ENCODE assay signal across 11 cellular contexts in genomic region chr1:35708952-35709351, GRCh38. TPM values are rescaled to one million over a fixed set of nuclear protein-coding genes. Genes with fewer than 3 reads are reported as not detected.
A peak's percentile ranks its signal among the peaks of the same experiment; 100 is the strongest.
DNase-seq lines count a peak whose midpoint lies in the region; ATAC-seq, FAIRE-seq and TF ChIP-seq lines count a peak whose summit lies in the region.
"Had no signal": no experiment of that assay in that cellular context is flagged by ENCODE, and none has a peak within 500 bp of the region (broad histone marks: within the 10 kb centered on the region; RNA-seq: fewer than 3 reads in every experiment).

No MANE protein-coding gene starts in this region.

- no peak for DNase-seq in CD4-positive, CD25-positive, alpha-beta regulatory T cell
- no peak for DNase-seq in GM12891 (ENCODE audit: insufficient read length, low spot score)
- DNase-seq in activated T-helper 2 cell treated with anti-CD3 and anti-CD28 coated beads, Interferon-gamma antibody, Interleukin-2, Interleukin-4, amounts not matched to agents 10 μg/mL and 5 μg/mL and 100 μg/mL, durations not matched to agents 14 hours and 24 hours and 36 hours (ENCODE audit: low spot score): no peak
- no peak for DNase-seq in naive thymus-derived CD8-positive, alpha-beta T cell
- DNase-seq in anterior cingulate cortex (lab: John Stamatoyannopoulos, UW): no peak
- no peak for DNase-seq in kidney
- DNase-seq in NCI-H1092 (lab: John Stamatoyannopoulos, UW): no peak
- DNase-seq: activated CD4-positive, CD25-positive, alpha-beta regulatory T cell had no signal

- TF ChIP-seq POLR2A in GM12891 (IDR thresholded peaks at IDR 0.05; ENCODE audit: low read depth, low read length): no peak

- H3K4me3 Mint-ChIP-seq in CD4-positive, CD25-positive, alpha-beta regulatory T cell: peak overlapping the region; percentile 59 to 87 (median 78)
- peak overlapping the region; percentile 69 for H3K4me3 Mint-ChIP-seq in activated T-helper 2 cell treated with anti-CD3 and anti-CD28 coated beads, Interferon-gamma antibody, Interleukin-2, Interleukin-4, amounts not matched to agents 10 μg/mL and 5 μg/mL and 100 μg/mL, durations not matched to agents 14 hours and 24 hours and 36 hours (ENCODE audit: low read depth)
- H3K4me3 Mint-ChIP-seq in naive thymus-derived CD8-positive, alpha-beta T cell: peak overlapping the region; percentile 53 to 90 (median 76)

- peak; percentile 20 for FAIRE-seq in GM12891 (lab: Jason Lieb, UNC)
- no peak for FAIRE-seq in kidney (lab: Jason Lieb, UNC)

- no peak overlapping the region for H3K27ac ChIP-seq in CD4-positive, CD25-positive, alpha-beta regulatory T cell (ENCODE audit: insufficient read depth, low read length, poor library complexity, severe bottlenecking)
- no peak overlapping the region for H3K27ac ChIP-seq in kidney (ENCODE audit: low read depth in 2 of 2, low read length in 2 of 2)
- H3K27ac ChIP-seq: esophagus muscularis mucosa, SJSA1 had no signal

- no peaks in the 10 kb centered on the region for H3K36me3 ChIP-seq in CD4-positive, CD25-positive, alpha-beta regulatory T cell (ENCODE audit: control insufficient read depth, insufficient read depth, low read length)
- H3K36me3 ChIP-seq in kidney (ENCODE audit: control insufficient read depth in 1 of 2, insufficient read depth in 2 of 2, low read length in 2 of 2): no peaks in the 10 kb centered on the region

- no peak for ATAC-seq in CD4-positive, CD25-positive, alpha-beta regulatory T cell (ENCODE audit: low read depth in 2 of 2)
- ATAC-seq in naive thymus-derived CD8-positive, alpha-beta T cell: no peak
- no peak for ATAC-seq in HG03520 (IDR thresholded peaks at IDR 0.05; ENCODE audit: unreplicated experiment)

- POLR2A ChIA-PET in naive thymus-derived CD8-positive, alpha-beta T cell (lab: Charles Lee): no interaction called here

- no peak overlapping the region for H3K4me3 ChIP-seq in CD4-positive, CD25-positive, alpha-beta regulatory T cell (ENCODE audit: low read depth, low read length)
- no peak overlapping the region for H3K4me3 ChIP-seq in kidney (ENCODE audit: low read length in 2 of 2)
- H3K4me3 ChIP-seq: SJSA1 had no signal

- H3K27ac Mint-ChIP-seq in CD4-positive, CD25-positive, alpha-beta regulatory T cell: peak overlapping the region in 1 of 3 donors; percentile 81
- no peak overlapping the region for H3K27ac Mint-ChIP-seq in activated T-helper 2 cell treated with anti-CD3 and anti-CD28 coated beads, Interferon-gamma antibody, Interleukin-2, Interleukin-4, amounts not matched to agents 10 μg/mL and 5 μg/mL and 100 μg/mL, durations not matched to agents 14 hours and 24 hours and 36 hours
- H3K27ac Mint-ChIP-seq in naive thymus-derived CD8-positive, alpha-beta T cell: peak overlapping the region in 1 of 10 donors; percentile 61

- peaks cover 18% of the 10 kb centered on the region for H3K4me1 ChIP-seq in CD4-positive, CD25-positive, alpha-beta regulatory T cell (ENCODE audit: control insufficient read depth, insufficient read depth, low read length, poor library complexity, severe bottlenecking)
- no peaks in the 10 kb centered on the region for H3K4me1 ChIP-seq in kidney (ENCODE audit: control insufficient read depth in 1 of 2, insufficient read depth in 1 of 2, low read depth in 1 of 2, low read length in 2 of 2)
- H3K4me1 ChIP-seq: SJSA1 had no signal

- H3K9me3 Mint-ChIP-seq in CD4-positive, CD25-positive, alpha-beta regulatory T cell: peaks cover 0 to 2% (median 0%) of the 10 kb centered on the region in 7 donors
- no peaks in the 10 kb centered on the region for H3K9me3 Mint-ChIP-seq in activated T-helper 2 cell treated with anti-CD3 and anti-CD28 coated beads, Interferon-gamma antibody, Interleukin-2, Interleukin-4, amounts not matched to agents 10 μg/mL and 5 μg/mL and 100 μg/mL, durations not matched to agents 14 hours and 24 hours and 36 hours
- no peaks in the 10 kb centered on the region for H3K9me3 Mint-ChIP-seq in naive thymus-derived CD8-positive, alpha-beta T cell

- H3K27me3 Mint-ChIP-seq in CD4-positive, CD25-positive, alpha-beta regulatory T cell: peaks cover 44% of the 10 kb centered on the region
- H3K27me3 Mint-ChIP-seq in activated T-helper 2 cell treated with anti-CD3 and anti-CD28 coated beads, Interferon-gamma antibody, Interleukin-2, Interleukin-4, amounts not matched to agents 10 μg/mL and 5 μg/mL and 100 μg/mL, durations not matched to agents 14 hours and 24 hours and 36 hours (ENCODE audit: low read depth): peaks cover 38% of the 10 kb centered on the region
- peaks cover 24 to 46% (median 33%) of the 10 kb centered on the region in 5 donors for H3K27me3 Mint-ChIP-seq in naive thymus-derived CD8-positive, alpha-beta T cell

- no peaks in the 10 kb centered on the region for H3K9me3 ChIP-seq in CD4-positive, CD25-positive, alpha-beta regulatory T cell (ENCODE audit: control insufficient read depth in 2 of 2, low read length in 2 of 2)
- no peaks in the 10 kb centered on the region for H3K9me3 ChIP-seq in kidney (ENCODE audit: control insufficient read depth in 1 of 2, low read length in 2 of 2)
- H3K9me3 ChIP-seq: esophagus muscularis mucosa, SJSA1 had no signal

- no peak for TF ChIP-seq CTCF in kidney (IDR thresholded peaks at IDR 0.05; ENCODE audit: borderline replicate concordance, extremely low read depth, insufficient read depth)

- intact Hi-C loops in activated T-helper 2 cell treated with anti-CD3 and anti-CD28 coated beads, Interferon-gamma antibody, Interleukin-2, Interleukin-4, amounts not matched to agents 10 μg/mL and 5 μg/mL and 100 μg/mL, durations not matched to agents 14 hours and 24 hours and 36 hours (cut with micrococcal nuclease): no loop called here
- intact Hi-C loops in kidney (cut with DNase I): no loop called here

- H3K9ac ChIP-seq in kidney (ENCODE audit: low read length in 2 of 2): no peak overlapping the region

- H3K36me3 Mint-ChIP-seq in CD4-positive, CD25-positive, alpha-beta regulatory T cell: no peaks in the 10 kb centered on the region
- H3K36me3 Mint-ChIP-seq in activated T-helper 2 cell treated with anti-CD3 and anti-CD28 coated beads, Interferon-gamma antibody, Interleukin-2, Interleukin-4, amounts not matched to agents 10 μg/mL and 5 μg/mL and 100 μg/mL, durations not matched to agents 14 hours and 24 hours and 36 hours (ENCODE audit: low read depth): peaks cover 10% of the 10 kb centered on the region
- no peaks in the 10 kb centered on the region for H3K36me3 Mint-ChIP-seq in naive thymus-derived CD8-positive, alpha-beta T cell

- H3K27me3 ChIP-seq in CD4-positive, CD25-positive, alpha-beta regulatory T cell (ENCODE audit: control insufficient read depth, insufficient read depth, low read length): peaks cover 7% of the 10 kb centered on the region

- peaks cover 3 to 20% (median 11%) of the 10 kb centered on the region in 4 donors for H3K4me1 Mint-ChIP-seq in CD4-positive, CD25-positive, alpha-beta regulatory T cell
- peaks cover 14% of the 10 kb centered on the region for H3K4me1 Mint-ChIP-seq in activated T-helper 2 cell treated with anti-CD3 and anti-CD28 coated beads, Interferon-gamma antibody, Interleukin-2, Interleukin-4, amounts not matched to agents 10 μg/mL and 5 μg/mL and 100 μg/mL, durations not matched to agents 14 hours and 24 hours and 36 hours (ENCODE audit: low read depth)
- peaks cover 14 to 22% (median 20%) of the 10 kb centered on the region in 4 donors for H3K4me1 Mint-ChIP-seq in naive thymus-derived CD8-positive, alpha-beta T cell

TF ChIP-seq in GM12891, 5 proteins besides CTCF, POLR2A, EP300 and RAD21:
- no peak for TF ChIP-seq POU2F2 (IDR thresholded peaks at IDR 0.05; ENCODE audit: low read depth, low read length)
- no peak for TF ChIP-seq TAF1 (IDR thresholded peaks at IDR 0.05; ENCODE audit: low read depth, low read length)
- no peak for TF ChIP-seq PAX5 (IDR thresholded peaks at IDR 0.05; ENCODE audit: insufficient read depth, low read length, severe bottlenecking)
- TF ChIP-seq POLR2AphosphoS5 (IDR thresholded peaks at IDR 0.05; ENCODE audit: low read depth, low read length): no peak

RNA-seq across cellular contexts. Expression of gene C1orf216, which starts 9.7 kb away (rescaled TPM):
- total RNA-seq in CD4-positive, CD25-positive, alpha-beta regulatory T cell: 9.0 TPM
- 10 to 100 TPM; 12.6 to 23.9 (median 15.9) TPM for polyA plus RNA-seq in CD4-positive, CD25-positive, alpha-beta regulatory T cell
- polyA plus RNA-seq in GM12891 (2012; ENCODE audit: low read depth, missing spikeins): 7.6 TPM
- total RNA-seq in activated T-helper 2 cell treated with anti-CD3 and anti-CD28 coated beads, Interferon-gamma antibody, Interleukin-2, Interleukin-4, amounts not matched to agents 10 μg/mL and 5 μg/mL and 100 μg/mL, durations not matched to agents 14 hours and 24 hours and 36 hours: 25.4 and 26.2 TPM in 2 replicates
- total RNA-seq in naive thymus-derived CD8-positive, alpha-beta T cell: 1 to 10 TPM; 4.6 to 4.7 TPM
- 1 to 10 TPM; 3.8 to 8.1 (median 6.0) TPM for polyA plus RNA-seq in naive thymus-derived CD8-positive, alpha-beta T cell
- 7.4 TPM for total RNA-seq in kidney
- polyA plus RNA-seq in kidney (ENCODE audit: insufficient read depth, low read depth, low replicate concordance): 6.0 TPM
